In the genomic region with DNA sequence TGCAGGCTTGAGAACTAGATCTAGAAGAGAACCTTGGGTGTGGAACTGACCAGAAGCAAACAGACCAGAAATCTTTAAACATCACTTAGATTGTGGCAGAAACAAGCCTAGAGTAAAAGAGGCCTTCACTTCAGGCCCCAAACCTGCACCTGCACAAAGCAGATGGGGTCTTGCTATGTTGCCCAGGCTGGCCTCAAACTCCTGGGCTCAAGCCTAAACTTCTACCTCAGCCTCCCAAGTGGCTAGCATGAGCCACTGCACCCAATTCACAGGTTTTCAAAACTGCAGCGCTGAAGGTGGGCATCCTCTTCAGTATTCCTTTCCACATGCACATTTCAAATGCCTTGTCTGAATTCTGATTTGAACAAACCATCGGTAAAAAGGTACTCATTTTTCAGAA, we compare ENCODE assay signal across 2 cellular contexts.
TF ChIP-seq lines count a peak whose summit lies in the region.

No MANE protein-coding gene starts in this region.

TF ChIP-seq in HepG2, 621 proteins besides CTCF, POLR2A, EP300 and RAD21:
- TF ChIP-seq MEF2D (CRISPR knock-in tag; IDR thresholded peaks at IDR 0.05) (no peak), ZNF121 (CRISPR knock-in tag; IDR thresholded peaks at IDR 0.05) (peak; percentile 93)

TF ChIP-seq in H1, 55 proteins besides CTCF, POLR2A, EP300 and RAD21:
- TF ChIP-seq KDM1A (IDR thresholded peaks at IDR 0.05; ENCODE audit: borderline replicate concordance, low read length) (peak; percentile 21; the same call in 1 of the 2 replicates), YY1 (IDR thresholded peaks at IDR 0.05; ENCODE audit: low read depth, low read length) (no peak)
